ENCODE assay signal across 2 cellular contexts in genomic region chr19:5504115-5504514, GRCh38.
TF ChIP-seq lines count a peak whose summit lies in the region.

No MANE protein-coding gene starts in this region.

TF ChIP-seq in GM23338, 12 proteins besides CTCF, POLR2A, EP300 and RAD21:
- TF ChIP-seq ZNF331 (CRISPR knock-in tag; IDR thresholded peaks at IDR 0.05; ENCODE audit: low read depth) = no peak
- TF ChIP-seq POLR2AphosphoS5 (IDR thresholded peaks at IDR 0.05; ENCODE audit: low read depth) = no peak
- TF ChIP-seq STAT1 (IDR thresholded peaks at IDR 0.05; ENCODE audit: unreplicated experiment) = no peak
- no peak for TF ChIP-seq ZNF114 (CRISPR knock-in tag; IDR thresholded peaks at IDR 0.05)
- TF ChIP-seq CREB1 (CRISPR knock-in tag; IDR thresholded peaks at IDR 0.05; ENCODE audit: low read depth) = no peak
- TF ChIP-seq NANOG (IDR thresholded peaks at IDR 0.05; ENCODE audit: borderline replicate concordance) = no peak
- no peak for TF ChIP-seq EZH2 (IDR thresholded peaks at IDR 0.05; ENCODE audit: low read depth, unreplicated experiment)
- TF ChIP-seq ETS1 (IDR thresholded peaks at IDR 0.05) = no peak
- TF ChIP-seq REST (IDR thresholded peaks at IDR 0.05; ENCODE audit: unreplicated experiment) = no peak
- TF ChIP-seq EZH2phosphoT487 (IDR thresholded peaks at IDR 0.05; ENCODE audit: unreplicated experiment) = no peak

TF ChIP-seq in K562, 482 proteins besides CTCF, POLR2A, EP300 and RAD21:
- TF ChIP-seq, protein P1, sequence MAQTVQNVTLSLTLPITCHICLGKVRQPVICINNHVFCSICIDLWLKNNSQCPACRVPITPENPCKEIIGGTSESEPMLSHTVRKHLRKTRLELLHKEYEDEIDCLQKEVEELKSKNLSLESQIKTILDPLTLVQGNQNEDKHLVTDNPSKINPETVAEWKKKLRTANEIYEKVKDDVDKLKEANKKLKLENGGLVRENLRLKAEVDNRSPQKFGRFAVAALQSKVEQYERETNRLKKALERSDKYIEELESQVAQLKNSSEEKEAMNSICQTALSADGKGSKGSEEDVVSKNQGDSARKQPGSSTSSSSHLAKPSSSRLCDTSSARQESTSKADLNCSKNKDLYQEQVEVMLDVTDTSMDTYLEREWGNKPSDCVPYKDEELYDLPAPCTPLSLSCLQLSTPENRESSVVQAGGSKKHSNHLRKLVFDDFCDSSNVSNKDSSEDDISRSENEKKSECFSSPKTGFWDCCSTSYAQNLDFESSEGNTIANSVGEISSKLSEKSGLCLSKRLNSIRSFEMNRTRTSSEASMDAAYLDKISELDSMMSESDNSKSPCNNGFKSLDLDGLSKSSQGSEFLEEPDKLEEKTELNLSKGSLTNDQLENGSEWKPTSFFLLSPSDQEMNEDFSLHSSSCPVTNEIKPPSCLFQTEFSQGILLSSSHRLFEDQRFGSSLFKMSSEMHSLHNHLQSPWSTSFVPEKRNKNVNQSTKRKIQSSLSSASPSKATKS (CRISPR knock-in tag; IDR thresholded peaks at IDR 0.05) = no peak
- TF ChIP-seq E2F5 (CRISPR knock-in tag; IDR thresholded peaks at IDR 0.05) = no peak
- TF ChIP-seq, protein P2, sequence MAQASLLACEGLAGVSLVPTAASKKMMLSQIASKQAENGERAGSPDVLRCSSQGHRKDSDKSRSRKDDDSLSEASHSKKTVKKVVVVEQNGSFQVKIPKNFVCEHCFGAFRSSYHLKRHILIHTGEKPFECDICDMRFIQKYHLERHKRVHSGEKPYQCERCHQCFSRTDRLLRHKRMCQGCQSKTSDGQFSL (CRISPR knock-in tag; IDR thresholded peaks at IDR 0.05) = 0 out of 2 replicates have a peak, but pooled peaks have one; percentile 25
- TF ChIP-seq, protein P2 (tag; IDR thresholded peaks at IDR 0.05) = no peak
